Comparison of ENCODE assay signal across 8 cellular contexts in the genomic region with DNA sequence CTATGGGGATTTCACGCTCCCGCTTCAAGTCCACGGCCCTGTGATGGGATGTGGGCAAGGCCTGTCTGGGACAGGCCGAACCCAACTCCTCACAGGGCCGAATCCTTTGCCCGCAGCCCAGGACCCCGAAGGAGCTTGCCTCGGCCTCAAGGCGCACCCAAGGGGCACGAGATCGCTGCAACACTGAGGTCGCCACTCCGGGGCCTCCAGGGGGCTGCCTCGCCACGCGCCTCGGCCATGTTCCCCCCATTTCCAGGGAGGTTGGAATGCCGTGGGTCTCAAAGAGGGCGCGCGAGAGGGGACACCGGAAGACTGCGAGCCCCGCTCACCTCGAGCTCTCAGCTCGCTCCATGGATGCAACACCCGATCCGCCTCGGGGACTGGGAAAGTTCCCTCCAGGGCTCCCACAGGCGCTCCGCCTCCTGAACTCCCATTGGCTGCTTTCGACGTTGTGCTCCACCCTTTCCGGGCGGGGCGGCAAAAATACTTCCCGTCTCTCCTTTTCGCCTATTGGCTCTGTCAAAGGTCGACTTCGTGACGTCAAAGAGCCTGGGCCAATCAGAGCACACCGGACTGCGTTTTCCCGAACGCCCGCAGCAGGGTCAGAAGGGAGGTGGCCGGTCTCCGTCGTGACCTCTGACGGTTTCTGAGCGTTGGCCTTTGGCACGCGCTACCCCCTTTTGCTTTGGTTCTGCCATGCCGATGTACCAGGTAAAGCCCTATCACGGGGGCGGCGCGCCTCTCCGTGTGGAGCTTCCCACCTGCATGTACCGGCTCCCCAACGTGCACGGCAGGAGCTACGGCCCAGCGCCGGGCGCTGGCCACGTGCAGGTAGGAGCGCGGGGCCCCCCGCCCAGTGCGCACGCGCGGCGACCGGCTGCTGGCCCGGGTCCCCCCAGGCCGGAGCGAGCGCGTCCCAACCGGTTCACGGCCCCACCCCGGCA. TPM values are rescaled to one million over a fixed set of nuclear protein-coding genes. Genes with fewer than 3 reads are reported as not detected.
A peak's percentile ranks its signal among the peaks of the same experiment; 100 is the strongest.
DNase-seq lines count a peak whose midpoint lies in the region; ATAC-seq and TF ChIP-seq lines count a peak whose summit lies in the region.

AIMP2 (plus strand) TSS at position 605 of the 944 bp plus-strand sequence; CDS start at position 697, 92 bp downstream.
A gene with protein sequence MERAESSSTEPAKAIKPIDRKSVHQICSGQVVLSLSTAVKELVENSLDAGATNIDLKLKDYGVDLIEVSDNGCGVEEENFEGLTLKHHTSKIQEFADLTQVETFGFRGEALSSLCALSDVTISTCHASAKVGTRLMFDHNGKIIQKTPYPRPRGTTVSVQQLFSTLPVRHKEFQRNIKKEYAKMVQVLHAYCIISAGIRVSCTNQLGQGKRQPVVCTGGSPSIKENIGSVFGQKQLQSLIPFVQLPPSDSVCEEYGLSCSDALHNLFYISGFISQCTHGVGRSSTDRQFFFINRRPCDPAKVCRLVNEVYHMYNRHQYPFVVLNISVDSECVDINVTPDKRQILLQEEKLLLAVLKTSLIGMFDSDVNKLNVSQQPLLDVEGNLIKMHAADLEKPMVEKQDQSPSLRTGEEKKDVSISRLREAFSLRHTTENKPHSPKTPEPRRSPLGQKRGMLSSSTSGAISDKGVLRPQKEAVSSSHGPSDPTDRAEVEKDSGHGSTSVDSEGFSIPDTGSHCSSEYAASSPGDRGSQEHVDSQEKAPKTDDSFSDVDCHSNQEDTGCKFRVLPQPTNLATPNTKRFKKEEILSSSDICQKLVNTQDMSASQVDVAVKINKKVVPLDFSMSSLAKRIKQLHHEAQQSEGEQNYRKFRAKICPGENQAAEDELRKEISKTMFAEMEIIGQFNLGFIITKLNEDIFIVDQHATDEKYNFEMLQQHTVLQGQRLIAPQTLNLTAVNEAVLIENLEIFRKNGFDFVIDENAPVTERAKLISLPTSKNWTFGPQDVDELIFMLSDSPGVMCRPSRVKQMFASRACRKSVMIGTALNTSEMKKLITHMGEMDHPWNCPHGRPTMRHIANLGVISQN (minus strand): TSS at position 382 of the 944 bp plus-strand sequence. CDS start 30 bp downstream, at position 352.

- H4K12ac ChIP-seq in trophoblast cell (ENCODE audit: low read depth, low read length) = peak within 1 kb of the TSS; percentile 95

- H3K4me1 ChIP-seq in adipocyte (ENCODE audit: control insufficient read depth, insufficient read depth, low read length) = peaks cover 38% of the 10 kb centered on the region
- peaks cover 9% of the 10 kb centered on the region for H3K4me1 ChIP-seq in cardiac muscle cell (ENCODE audit: low read depth)
- peaks cover 2% of the 10 kb centered on the region in 2 experiments for H3K4me1 ChIP-seq in trophoblast cell (ENCODE audit: control insufficient read depth in 1 of 2, insufficient read depth in 2 of 2, low read length in 2 of 2)
- H3K4me1 ChIP-seq in transverse colon = peaks cover 0 to 55% (median 39%) of the 10 kb centered on the region in 4 donors

- intact Hi-C loops in transverse colon (cut with DNase I; ENCODE audit: low total_unique reads) = no loop called here

- peak within 1 kb of the TSS; percentile 74 for H3K4me2 ChIP-seq in trophoblast cell (ENCODE audit: low read length)

- H2BK5ac ChIP-seq in trophoblast cell (ENCODE audit: low read depth, low read length, poor library complexity) = peak within 1 kb of the TSS; percentile 65

- no peak within 1 kb of the TSS for H3K23ac ChIP-seq in trophoblast cell (ENCODE audit: low read length)

- DNase-seq in NCI-H1436 (lab: John Stamatoyannopoulos, UW) (peak; percentile 96), T follicular helper cell (ENCODE audit: low read depth) (peak; percentile 94), adipocyte (ENCODE audit: low read depth) (peak; percentile 99), cardiac muscle cell (ENCODE audit: low read depth in 1 of 2, low spot score in 1 of 2) (peak; percentile 99), trophoblast cell (peak; percentile 100), transverse colon (peak; percentile 99)

- TF ChIP-seq CTCF in GM12875 (IDR thresholded peaks at IDR 0.05; ENCODE audit: borderline replicate concordance, insufficient read depth, low read depth, low read length) (peak; percentile 26; the same call in 1 of the 2 replicates), cardiac muscle cell (IDR thresholded peaks at IDR 0.05; ENCODE audit: low read depth, low read length) (no peak), transverse colon (IDR thresholded peaks at IDR 0.05) (peak in 1 of 5 experiments; percentile 31)

- H4K91ac ChIP-seq in trophoblast cell (ENCODE audit: low read depth, low read length) = peak within 1 kb of the TSS; percentile 62

- H2BK12ac ChIP-seq in trophoblast cell (ENCODE audit: low read length) = no peak within 1 kb of the TSS

- peak within 1 kb of the TSS; percentile 41 for H3K4ac ChIP-seq in trophoblast cell (ENCODE audit: low read depth, low read length)

- H3K9me3 ChIP-seq in adipocyte (ENCODE audit: control insufficient read depth, low read length) (no peaks in the 10 kb centered on the region), cardiac muscle cell (ENCODE audit: low read depth) (no peaks in the 10 kb centered on the region), trophoblast cell (ENCODE audit: insufficient read depth, low read depth, low read length) (no peaks in the 10 kb centered on the region), transverse colon (no peaks in the 10 kb centered on the region)

- peak; percentile 92 for TF ChIP-seq POLR2A in transverse colon (IDR thresholded peaks at IDR 0.05)

- peak within 1 kb of the TSS; percentile 82 for H2BK120ac ChIP-seq in trophoblast cell (ENCODE audit: insufficient read depth, low read length, poor library complexity)

- no peaks in the 10 kb centered on the region for H3K27me3 ChIP-seq in adipocyte (replicated peaks; ENCODE audit: control insufficient read depth, insufficient read depth, low read length)
- H3K27me3 ChIP-seq in cardiac muscle cell = no peaks in the 10 kb centered on the region
- H3K27me3 ChIP-seq in trophoblast cell (ENCODE audit: insufficient read depth, low read length) = no peaks in the 10 kb centered on the region
- no peaks in the 10 kb centered on the region for H3K27me3 ChIP-seq in transverse colon

- in situ Hi-C loops in transverse colon (cut with MboI; ENCODE audit: low pct_ligation_motif_present in 1 of 4, low pct_unique_long_range_greater_than_20kb in 1 of 4, low sequenced_read_pairs in 3 of 4) = no loop called here

- peaks cover 5% of the 10 kb centered on the region for H3K79me2 ChIP-seq in trophoblast cell (ENCODE audit: control insufficient read depth, insufficient read depth, low read length, poor library complexity)

- H2AK5ac ChIP-seq in trophoblast cell (ENCODE audit: low read length) = peak within 1 kb of the TSS; percentile 1

- peak; percentile 96 for ATAC-seq in HG02798 (IDR thresholded peaks at IDR 0.05; ENCODE audit: poor library complexity, unreplicated experiment)

- H3K79me1 ChIP-seq in trophoblast cell (ENCODE audit: low read length) = peaks cover 9% of the 10 kb centered on the region

- H3K27ac ChIP-seq in cardiac muscle cell (peak within 1 kb of the TSS; percentile 95), trophoblast cell (ENCODE audit: low read depth, low read length) (peak within 1 kb of the TSS; percentile 93), transverse colon (peak within 1 kb of the TSS; percentile 94 to 98 (median 96))

- H3K36me3 ChIP-seq in adipocyte (ENCODE audit: control insufficient read depth, insufficient read depth, low read length, severe bottlenecking) (peaks cover 15% of the 10 kb centered on the region), cardiac muscle cell (no peaks in the 10 kb centered on the region), trophoblast cell (ENCODE audit: control insufficient read depth in 1 of 2, insufficient read depth in 2 of 2, low read length in 2 of 2) (peaks cover 0 to 5% of the 10 kb centered on the region in 2 experiments), transverse colon (no peaks in the 10 kb centered on the region)

- H4K8ac ChIP-seq in trophoblast cell (ENCODE audit: low read depth, low read length) = peak within 1 kb of the TSS; percentile 90

- H3K4me3 ChIP-seq in GM12875 (ENCODE audit: low read depth, low read length) (peak within 1 kb of the TSS; percentile 94), adipocyte (ENCODE audit: low read length) (peak within 1 kb of the TSS; percentile 93), cardiac muscle cell (peak within 1 kb of the TSS; percentile 63), trophoblast cell (ENCODE audit: low read depth, low read length) (peak within 1 kb of the TSS; percentile 85), transverse colon (peak within 1 kb of the TSS; percentile 62 to 98 (median 68))

- H3K9ac ChIP-seq in adipocyte (ENCODE audit: low read length) = peak within 1 kb of the TSS; percentile 93
- peak within 1 kb of the TSS; percentile 92 for H3K9ac ChIP-seq in trophoblast cell (ENCODE audit: low read length)

- no CpG with 5 or more reads among the region's 84 CpGs for WGBS in trophoblast cell (ENCODE audit: extremely low coverage, insufficient coverage, insufficient read length)
- 0% methylated on average over 4 to 66 of the region's 84 CpGs for WGBS in transverse colon (ENCODE audit: low coverage in 1 of 2), 2 donors

- no peak for TF ChIP-seq EP300 in transverse colon (IDR thresholded peaks at IDR 0.05; ENCODE audit: low read depth)

- peak within 1 kb of the TSS; percentile 92 for H2AFZ ChIP-seq in trophoblast cell (ENCODE audit: insufficient read depth, low read length, poor library complexity)

- peak within 1 kb of the TSS; percentile 96 for H3K14ac ChIP-seq in trophoblast cell (ENCODE audit: low read length)

- peak within 1 kb of the TSS; percentile 76 for H3K18ac ChIP-seq in trophoblast cell (ENCODE audit: low read length)

RNA-seq across cellular contexts. Expression of gene AIMP2, which starts in this region (rescaled TPM):
- total RNA-seq in cardiac muscle cell (44.3 and 66.5 TPM in 2 replicates), transverse colon (10 to 100 TPM in 3 of 4 donors, 1 to 10 TPM in 1; 4.9 to 56.8 (median 47.1) TPM)
- 46.8 and 75.0 TPM in 2 replicates for polyA plus RNA-seq in cardiac muscle cell
- 61.7 and 61.9 TPM in 2 replicates for polyA plus RNA-seq in trophoblast cell (2013)

RNA-seq across cellular contexts. Expression of the second gene that starts in this region (rescaled TPM):
- 13.0 and 15.1 TPM in 2 replicates for total RNA-seq in cardiac muscle cell
- 7.4 and 14.9 TPM in 2 replicates for polyA plus RNA-seq in cardiac muscle cell
- 8.4 TPM in 2 replicates for polyA plus RNA-seq in trophoblast cell (2013)
- 10 to 100 TPM in 2 of 4 donors, 1 to 10 TPM in 2; 1.4 to 13.1 (median 10.6) TPM for total RNA-seq in transverse colon

Comparison
In these comparisons a context has a peak if more than half of its experiments do, and no peak if none do; other contexts are left out.
1. Peak in every context shown above with its lines: DNase-seq, ATAC-seq, H3K4me3 ChIP-seq and H3K27ac ChIP-seq.